ENCODE assay signal across 34 cellular contexts in the genomic region with DNA sequence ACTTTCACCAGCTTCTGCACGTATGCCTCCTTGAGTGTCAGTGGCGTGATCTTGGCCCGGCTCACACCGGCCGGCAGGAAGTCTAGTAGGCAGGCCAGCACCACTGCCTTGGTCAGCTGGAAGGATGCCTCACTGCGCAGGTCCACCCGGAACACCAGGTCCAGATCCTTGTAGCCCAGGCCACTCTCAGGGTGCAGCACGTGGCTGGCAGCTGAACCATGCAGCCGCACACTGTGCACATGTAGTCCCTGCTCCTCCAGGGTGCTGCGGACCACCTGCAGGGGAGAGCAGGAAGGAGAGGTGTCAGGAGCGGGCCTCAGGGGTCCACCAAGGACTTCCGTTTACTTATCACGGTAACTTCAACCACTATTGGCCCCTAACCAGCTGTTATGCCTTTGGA. TPM values are rescaled to one million over a fixed set of nuclear protein-coding genes. Genes with fewer than 3 reads are reported as not detected.
DNase-seq lines count a peak whose midpoint lies in the region; ATAC-seq and TF ChIP-seq lines count a peak whose summit lies in the region.
"Had no signal": no experiment of that assay in that cellular context is flagged by ENCODE, and none has a peak within 500 bp of the region (broad histone marks: within the 10 kb centered on the region; RNA-seq: fewer than 3 reads in every experiment).

No MANE protein-coding gene starts in this region.

- intact Hi-C loops in left ventricle myocardium inferior (cut with micrococcal nuclease) (no loop called here), left ventricle myocardium superior (cut with micrococcal nuclease) (no loop called here), esophagus squamous epithelium (cut with DNase I) (no loop called here)

- H2AFZ ChIP-seq in mesenchymal stem cell (ENCODE audit: low read depth, low read length) = no peak overlapping the region

- no peak for ATAC-seq in left ventricle myocardium superior
- ATAC-seq: activated CD4-positive, alpha-beta T cell treated with anti-CD3 and anti-CD28 coated beads for 36 hours; body of pancreas; gastrocnemius medialis; naive thymus-derived CD8-positive, alpha-beta T cell; pancreas; T-helper 17 cell had no signal

- H4K8ac ChIP-seq in mesenchymal stem cell (ENCODE audit: low read length) = no peak overlapping the region

- no peak overlapping the region for H2BK120ac ChIP-seq in mesenchymal stem cell (ENCODE audit: low read depth, low read length)

- 61 to 62% methylated on average over 2 to 9 of the region's 13 CpGs for WGBS in esophagus squamous epithelium, 2 donors
- 88% methylated on average over 10 of the region's 13 CpGs for WGBS in mesenchymal stem cell

- no peak overlapping the region for H3K4ac ChIP-seq in mesenchymal stem cell (ENCODE audit: low read depth in 1 of 2, low read length in 2 of 2)

- no peak for TF ChIP-seq POLR2A in esophagus squamous epithelium (IDR thresholded peaks at IDR 0.05)

- H3K27ac ChIP-seq in left ventricle myocardium inferior (replicated peaks) (peak overlapping the region; percentile 82), esophagus squamous epithelium (peak overlapping the region in 3 of 4 donors; percentile 16 to 98 (median 95)), mesenchymal stem cell (ENCODE audit: low read length, poor library complexity, severe bottlenecking) (no peak overlapping the region)
- H3K27ac ChIP-seq: gastrocnemius medialis had no signal

- no peak overlapping the region for H3K23ac ChIP-seq in mesenchymal stem cell (ENCODE audit: low read length in 2 of 2)

- no peak overlapping the region for H3K9ac ChIP-seq in mesenchymal stem cell (ENCODE audit: low read length)
- H3K9ac ChIP-seq: SK-N-SH had no signal

- in situ Hi-C loops in GM13976 (cut with MboI; ENCODE audit: low sequenced_read_pairs, unreplicated experiment) = no loop called here

- H4K91ac ChIP-seq in mesenchymal stem cell (ENCODE audit: low read length) = peak overlapping the region; percentile 73

- no peak overlapping the region for H2BK5ac ChIP-seq in mesenchymal stem cell (ENCODE audit: low read depth, low read length, poor library complexity, severe bottlenecking)

- peaks cover 7% of the 10 kb centered on the region for H3K79me1 ChIP-seq in mesenchymal stem cell (replicated peaks; ENCODE audit: low read length, poor library complexity, severe bottlenecking)

- H2AK5ac ChIP-seq in mesenchymal stem cell (ENCODE audit: low read length, severe bottlenecking) = no peak overlapping the region

- H3K4me3 ChIP-seq in left ventricle myocardium inferior (no peak overlapping the region), esophagus squamous epithelium (no peak overlapping the region), mesenchymal stem cell (ENCODE audit: insufficient read depth in 1 of 2, low read depth in 1 of 2, low read length in 2 of 2) (no peak overlapping the region)
- H3K4me3 ChIP-seq: body of pancreas, gastrocnemius medialis, pancreas, right atrium auricular region, thoracic aorta had no signal

- H3K4me2 ChIP-seq in mesenchymal stem cell (ENCODE audit: low read length, poor library complexity, severe bottlenecking) = no peak overlapping the region
- H3K4me2 ChIP-seq: SK-N-SH had no signal

- peak overlapping the region in 1 of 2 experiments; percentile 13 for H3K18ac ChIP-seq in mesenchymal stem cell (ENCODE audit: low read depth in 1 of 2, low read length in 2 of 2)

- peak overlapping the region in 1 of 2 experiments; percentile 51 for H2BK12ac ChIP-seq in mesenchymal stem cell (ENCODE audit: low read length in 2 of 2)

- H3K4me1 ChIP-seq in left ventricle myocardium inferior (peaks cover 78% of the 10 kb centered on the region), esophagus squamous epithelium (peaks cover 43 to 99% (median 54%) of the 10 kb centered on the region in 3 donors), mesenchymal stem cell (ENCODE audit: control insufficient read depth, insufficient read depth, low read depth, low read length) (peaks cover 59% of the 10 kb centered on the region)

- H3K9me3 ChIP-seq in left ventricle myocardium inferior (replicated peaks) = no peaks in the 10 kb centered on the region
- no peaks in the 10 kb centered on the region for H3K9me3 ChIP-seq in esophagus squamous epithelium
- H3K9me3 ChIP-seq in mesenchymal stem cell (ENCODE audit: control insufficient read depth, low read length) = no peaks in the 10 kb centered on the region
- H3K9me3 ChIP-seq: body of pancreas, gastrocnemius medialis, pancreas, right atrium auricular region, SK-N-SH, thoracic aorta had no signal

- H3K27me3 ChIP-seq in left ventricle myocardium inferior (ENCODE audit: low read depth) (no peaks in the 10 kb centered on the region), esophagus squamous epithelium (no peaks in the 10 kb centered on the region), mesenchymal stem cell (ENCODE audit: control insufficient read depth in 1 of 2, insufficient read depth in 1 of 2, low read length in 2 of 2) (no peaks in the 10 kb centered on the region)
- H3K27me3 ChIP-seq: body of pancreas, gastrocnemius medialis, pancreas, right atrium auricular region had no signal

- DNase-seq in left ventricle myocardium inferior (no peak), left ventricle myocardium superior (no peak), esophagus squamous epithelium (lab: John Stamatoyannopoulos, UW) (no peak), mesenchymal stem cell (no peak), superior temporal gyrus (ENCODE audit: extremely low spot score) (no peak), NCI-H524 treated with DMSO at 0.1 percent for 48 hours (lab: John Stamatoyannopoulos, UW) (no peak), GM13976 (ENCODE audit: low spot score) (no peak)
- DNase-seq in stimulated activated CD4-positive, alpha-beta T cell treated with anti-CD3 and anti-CD28 coated beads, Interleukin-1b, Interleukin-23, amount 100 ng/mL, for 48 hours = no peak
- DNase-seq: 8988T; activated CD4-positive, alpha-beta T cell treated with anti-CD3 and anti-CD28 coated beads for 36 hours; activated T-cell treated with anti-CD3 and anti-CD28 coated beads, Interleukin-2, amount 50 U/mL, for 24 hours; body of pancreas; CD8-positive, alpha-beta memory T cell; effector CD4-positive, alpha-beta T cell; erythroblast; gastrocnemius medialis; hypothalamus; naive thymus-derived CD8-positive, alpha-beta T cell; NCI-H1092; NCI-H2029; NCI-H226; NCI-H748 treated with DMSO at 0.1 percent for 48 hours; RPMI8226; SK-N-SH; stimulated activated CD4-positive, alpha-beta T cell treated with anti-CD3 and anti-CD28 coated beads, Interleukin-4, amount 100 ng/mL, for 24 hours; stimulated activated naive CD4-positive, alpha-beta T cell; T-helper 17 cell had no signal

- no peak overlapping the region for H2BK15ac ChIP-seq in mesenchymal stem cell (ENCODE audit: low read depth, poor library complexity, severe bottlenecking)

- H3K14ac ChIP-seq in mesenchymal stem cell (ENCODE audit: low read length in 2 of 2) = peak overlapping the region in 1 of 2 experiments; percentile 29

- TF ChIP-seq CTCF in left ventricle myocardium inferior (IDR thresholded peaks at IDR 0.05; ENCODE audit: borderline replicate concordance) = no peak
- no peak for TF ChIP-seq CTCF in esophagus squamous epithelium (IDR thresholded peaks at IDR 0.05)
- TF ChIP-seq CTCF in GM13976 (IDR thresholded peaks at IDR 0.05; ENCODE audit: borderline replicate concordance, control extremely low read depth, extremely low read depth, insufficient read depth, missing control alignments) = no peak

- H3K36me3 ChIP-seq in left ventricle myocardium inferior (peaks cover 13% of the 10 kb centered on the region), esophagus squamous epithelium (peaks cover 11 to 47% (median 17%) of the 10 kb centered on the region in 3 donors), mesenchymal stem cell (ENCODE audit: control insufficient read depth in 1 of 2, insufficient read depth in 2 of 2, low read depth in 1 of 2, low read length in 2 of 2) (peaks cover 0 to 13% of the 10 kb centered on the region in 2 experiments)
- H3K36me3 ChIP-seq: gastrocnemius medialis, pancreas had no signal

RNA-seq across cellular contexts. Expression of a gene that starts 6.0 kb away (rescaled TPM):
- total RNA-seq in left ventricle myocardium inferior (30.2 TPM), left ventricle myocardium superior (49.6 TPM), esophagus squamous epithelium (100 to 1,000 TPM in 3 of 4 donors, 10 to 100 TPM in 1; 76.9 to 263 (median 112) TPM)
- 3.1 TPM for polyA plus RNA-seq in mesenchymal stem cell (2013, experiment 1 of 2)
- polyA plus RNA-seq in mesenchymal stem cell (2013, experiment 2 of 2) = 2.7 TPM
- total RNA-seq: activated CD4-positive, alpha-beta T cell treated with anti-CD3 and anti-CD28 coated beads for 36 hours; activated CD8-positive, alpha-beta memory T cell treated with anti-CD3 and anti-CD28 coated beads for 36 hours; CD8-positive, alpha-beta memory T cell; naive thymus-derived CD8-positive, alpha-beta T cell; T-helper 17 cell had no signal
- polyA plus RNA-seq: CD8-positive, alpha-beta memory T cell; naive thymus-derived CD8-positive, alpha-beta T cell had no signal

RNA-seq across cellular contexts. Expression of a gene that starts 13.2 kb away (rescaled TPM):
- total RNA-seq in left ventricle myocardium inferior = 35.7 TPM
- total RNA-seq in left ventricle myocardium superior = 27.4 TPM
- 100 to 1,000 TPM in 1 of 4 donors, 10 to 100 TPM in 3; 26.9 to 208 (median 64.5) TPM for total RNA-seq in esophagus squamous epithelium
- 65.7 TPM for polyA plus RNA-seq in mesenchymal stem cell (2013, experiment 1 of 2)
- 64.6 TPM for polyA plus RNA-seq in mesenchymal stem cell (2013, experiment 2 of 2)
- total RNA-seq: naive thymus-derived CD8-positive, alpha-beta T cell had no signal
- polyA plus RNA-seq: CD8-positive, alpha-beta memory T cell; naive thymus-derived CD8-positive, alpha-beta T cell had no signal

RNA-seq across cellular contexts. Expression of a gene that starts 46.4 kb away (rescaled TPM):
- total RNA-seq in left ventricle myocardium inferior = 0.27 TPM
- 0.37 TPM for total RNA-seq in left ventricle myocardium superior
- 10 to 100 TPM; 18.4 to 25.6 (median 19.6) TPM for total RNA-seq in esophagus squamous epithelium
- polyA plus RNA-seq in mesenchymal stem cell (2013, experiment 1 of 2) = 0.35 TPM
- polyA plus RNA-seq in mesenchymal stem cell (2013, experiment 2 of 2) = 0.38 TPM
- total RNA-seq: cerebellum, H4, mesenteric fat pad, thoracic aorta had no signal
- polyA plus RNA-seq: SK-N-SH had no signal

Comparison
In these comparisons a context has a peak if more than half of its experiments do, and no peak if none do; other contexts are left out.
1. RNA of a gene that starts 46.4 kb away (total RNA-seq): 18.4 to 25.6 TPM in esophagus squamous epithelium; 0.37 TPM in left ventricle myocardium superior (single experiment) and 0.27 TPM in left ventricle myocardium inferior (single experiment); every median in the first group is over 10 times any median in the second.